16 cellular contexts compared by ENCODE assay signal in genomic region chr2:241359481-241360045, GRCh38. TPM values are rescaled to one million over a fixed set of nuclear protein-coding genes. Genes with fewer than 3 reads are reported as not detected.
A peak's percentile ranks its signal among the peaks of the same experiment; 100 is the strongest.
DNase-seq lines count a peak whose midpoint lies in the region; ATAC-seq, FAIRE-seq and TF ChIP-seq lines count a peak whose summit lies in the region.
"Had no signal": no experiment of that assay in that cellular context is flagged by ENCODE, and none has a peak within 500 bp of the region (broad histone marks: within the 10 kb centered on the region; RNA-seq: fewer than 3 reads in every experiment).

No MANE protein-coding gene starts in this region.

- no peak overlapping the region for H3K4me2 ChIP-seq in astrocyte (ENCODE audit: low read length)

- in situ Hi-C loops in transverse colon (cut with MboI; ENCODE audit: low pct_ligation_motif_present in 1 of 4, low pct_unique_long_range_greater_than_20kb in 1 of 4, low sequenced_read_pairs in 3 of 4): no loop called here

- peaks cover 74% of the 10 kb centered on the region for H4K20me1 ChIP-seq in astrocyte (ENCODE audit: insufficient read depth, low read length)

- H3K36me3 Mint-ChIP-seq in astrocyte (ENCODE audit: low read depth, unreplicated experiment): peaks cover 6% of the 10 kb centered on the region
- H3K36me3 Mint-ChIP-seq in activated naive CD8-positive, alpha-beta T cell treated with anti-CD3 and anti-CD28 coated beads, Interleukin-2, amount 50 U/mL, for 24 hours (ENCODE audit: low read depth): peaks cover 2% of the 10 kb centered on the region
- H3K36me3 Mint-ChIP-seq: T-cell had no signal

- H3K4me1 Mint-ChIP-seq in astrocyte (ENCODE audit: low read depth, unreplicated experiment): peaks cover 35% of the 10 kb centered on the region
- peaks cover 34% of the 10 kb centered on the region for H3K4me1 Mint-ChIP-seq in activated naive CD8-positive, alpha-beta T cell treated with anti-CD3 and anti-CD28 coated beads, Interleukin-2, amount 50 U/mL, for 24 hours

- TF ChIP-seq POLR2A in transverse colon (IDR thresholded peaks at IDR 0.05): peak; percentile 11

- peak; percentile 31 for ATAC-seq in mucosa of descending colon
- ATAC-seq in activated naive CD8-positive, alpha-beta T cell treated with anti-CD3 and anti-CD28 coated beads, Interleukin-2, amount 50 U/mL, for 24 hours: no peak
- ATAC-seq: right cardiac atrium, T-cell had no signal

- H3K27ac ChIP-seq in astrocyte (ENCODE audit: low read depth, low read length) (no peak overlapping the region), transverse colon (peak overlapping the region; percentile 96 to 97 (median 96))
- H3K27ac ChIP-seq: uterus had no signal

- H3K9ac ChIP-seq in astrocyte (ENCODE audit: low read length): no peak overlapping the region

- peak overlapping the region; percentile 66 for H3K4me3 Mint-ChIP-seq in astrocyte (ENCODE audit: unreplicated experiment)
- no peak overlapping the region for H3K4me3 Mint-ChIP-seq in activated naive CD8-positive, alpha-beta T cell treated with anti-CD3 and anti-CD28 coated beads, Interleukin-2, amount 50 U/mL, for 24 hours
- H3K4me3 Mint-ChIP-seq: activated naive CD4-positive, alpha-beta T cell treated with anti-CD3 and anti-CD28 coated beads for 36 hours had no signal

- DNase-seq in HT-29 (ENCODE audit: low spot score) (peak; percentile 28), astrocyte (ENCODE audit: low read depth) (no peak), mucosa of descending colon (peak in 1 of 3 donors; percentile 55), transverse colon (peak; percentile 46), hypothalamus (lab: John Stamatoyannopoulos, UW) (no peak), RKO (ENCODE audit: low spot score) (no peak)
- no peak for DNase-seq in activated naive CD8-positive, alpha-beta T cell treated with anti-CD3 and anti-CD28 coated beads, Interleukin-2, amount 50 U/mL, for 24 hours
- DNase-seq: activated CD4-positive, alpha-beta T cell treated with anti-CD3 and anti-CD28 coated beads, Interleukin-2, amount 50 U/mL, for 48 hours; activated naive CD4-positive, alpha-beta T cell treated with anti-CD3 and anti-CD28 coated beads for 36 hours; aorta; NCI-H187; occipital lobe; right cardiac atrium; T-cell; uterus had no signal

- no peaks in the 10 kb centered on the region for H3K9me3 ChIP-seq in astrocyte (ENCODE audit: insufficient read depth, low read depth, low read length)
- no peaks in the 10 kb centered on the region for H3K9me3 ChIP-seq in mucosa of descending colon
- H3K9me3 ChIP-seq in transverse colon: no peaks in the 10 kb centered on the region
- H3K9me3 ChIP-seq: uterus had no signal

- TF ChIP-seq CTCF in astrocyte (IDR thresholded peaks at IDR 0.05; ENCODE audit: insufficient read depth, low read depth, low read length) (no peak), mucosa of descending colon (IDR thresholded peaks at IDR 0.05) (no peak), transverse colon (IDR thresholded peaks at IDR 0.05) (no peak)

- FAIRE-seq in astrocyte (lab: Jason Lieb, UNC): no peak
- FAIRE-seq: D721Med had no signal

- intact Hi-C loops in mucosa of descending colon (cut with DNase I, micrococcal nuclease) (no loop called here), transverse colon (cut with DNase I; ENCODE audit: low total_unique reads) (no loop called here)

- TF ChIP-seq EP300 in transverse colon (IDR thresholded peaks at IDR 0.05; ENCODE audit: low read depth): no peak

- H3K4me3 ChIP-seq in astrocyte (ENCODE audit: insufficient read depth, low read depth, low read length) (no peak overlapping the region), mucosa of descending colon (no peak overlapping the region), transverse colon (no peak overlapping the region)
- H3K4me3 ChIP-seq: uterus had no signal

- H3K27me3 ChIP-seq in astrocyte (ENCODE audit: insufficient read depth, low read length) (no peaks in the 10 kb centered on the region), transverse colon (no peaks in the 10 kb centered on the region)
- H3K27me3 ChIP-seq: uterus had no signal

- H3K4me1 ChIP-seq in astrocyte (ENCODE audit: insufficient read depth, low read length): peaks cover 7% of the 10 kb centered on the region
- H3K4me1 ChIP-seq in mucosa of descending colon (ENCODE audit: low read depth): peaks cover 37% of the 10 kb centered on the region
- H3K4me1 ChIP-seq in transverse colon: peaks cover 11 to 63% (median 51%) of the 10 kb centered on the region in 4 donors

- peaks cover 2% of the 10 kb centered on the region for H3K36me3 ChIP-seq in astrocyte (ENCODE audit: insufficient read depth, low read length)
- no peaks in the 10 kb centered on the region for H3K36me3 ChIP-seq in mucosa of descending colon (ENCODE audit: low read depth)
- no peaks in the 10 kb centered on the region for H3K36me3 ChIP-seq in transverse colon
- H3K36me3 ChIP-seq: uterus had no signal

- H3K9me3 Mint-ChIP-seq in astrocyte (ENCODE audit: unreplicated experiment): no peaks in the 10 kb centered on the region
- no peaks in the 10 kb centered on the region for H3K9me3 Mint-ChIP-seq in activated naive CD8-positive, alpha-beta T cell treated with anti-CD3 and anti-CD28 coated beads, Interleukin-2, amount 50 U/mL, for 24 hours
- H3K9me3 Mint-ChIP-seq: activated naive CD4-positive, alpha-beta T cell treated with anti-CD3 and anti-CD28 coated beads for 36 hours; T-cell had no signal

- peaks cover 72% of the 10 kb centered on the region for H3K79me2 ChIP-seq in astrocyte (ENCODE audit: insufficient read depth, low read length)

- 53 to 68% methylated on average over 4 to 7 of the region's 7 CpGs for WGBS in transverse colon (ENCODE audit: low coverage in 1 of 2), 2 donors

- H3K27ac Mint-ChIP-seq in astrocyte (ENCODE audit: unreplicated experiment): peak overlapping the region; percentile 18
- no peak overlapping the region for H3K27ac Mint-ChIP-seq in activated naive CD8-positive, alpha-beta T cell treated with anti-CD3 and anti-CD28 coated beads, Interleukin-2, amount 50 U/mL, for 24 hours
- H3K27ac Mint-ChIP-seq: activated naive CD4-positive, alpha-beta T cell treated with anti-CD3 and anti-CD28 coated beads for 36 hours; T-cell had no signal

- H2AFZ ChIP-seq in astrocyte (ENCODE audit: low read depth, low read length): no peak overlapping the region

- no peaks in the 10 kb centered on the region for H3K27me3 Mint-ChIP-seq in astrocyte (ENCODE audit: low read depth, unreplicated experiment)
- H3K27me3 Mint-ChIP-seq in activated naive CD8-positive, alpha-beta T cell treated with anti-CD3 and anti-CD28 coated beads, Interleukin-2, amount 50 U/mL, for 24 hours: no peaks in the 10 kb centered on the region
- H3K27me3 Mint-ChIP-seq: T-cell had no signal

RNA-seq across cellular contexts. Expression of gene FARP2, which starts 3.5 kb away (rescaled TPM):
- 53.7 and 54.1 TPM in 2 replicates for total RNA-seq in HT-29 (2014; rRNA removed; shearing (Covaris generic))
- total RNA-seq in astrocyte: 60.8 and 65.0 TPM in 2 replicates
- 100 to 1,000 TPM in 2 of 3 donors, 10 to 100 TPM in 1; 98.1 to 163 (median 109) TPM for total RNA-seq in mucosa of descending colon
- 100 to 1,000 TPM in 3 of 4 donors, 10 to 100 TPM in 1; 96.5 to 164 (median 136) TPM for total RNA-seq in transverse colon

RNA-seq across cellular contexts. Expression of gene SEPTIN2, which starts 43.8 kb away (rescaled TPM):
- total RNA-seq in HT-29 (2014; rRNA removed; shearing (Covaris generic)): 139 and 164 TPM in 2 replicates
- total RNA-seq in astrocyte (544 and 552 TPM in 2 replicates), mucosa of descending colon (100 to 1,000 TPM; 185 to 262 (median 221) TPM), transverse colon (100 to 1,000 TPM; 116 to 264 (median 180) TPM)

RNA-seq across cellular contexts. Expression of gene HDLBP, which starts 44.1 kb away (rescaled TPM):
- total RNA-seq in HT-29 (2014; rRNA removed; shearing (Covaris generic)): 461 and 493 TPM in 2 replicates
- total RNA-seq in astrocyte (922 and 975 TPM in 2 replicates), mucosa of descending colon (100 to 1,000 TPM; 363 to 417 (median 379) TPM), transverse colon (1,000 to 10,000 TPM in 1 of 4 donors, 100 to 1,000 TPM in 3; 168 to 1,885 (median 314) TPM)

Comparison
In these comparisons a context has a peak if more than half of its experiments do, and no peak if none do; other contexts are left out.
1. DNase-seq: peak in HT-29 (single experiment) and transverse colon (single experiment); none in astrocyte (single experiment), hypothalamus (0 of 51), activated naive CD8-positive, alpha-beta T cell treated with anti-CD3 and anti-CD28 coated beads, Interleukin-2, amount 50 U/mL, for 24 hours (single experiment) and RKO (single experiment).